ENCODE assay signal across 1 cellular context in the genomic region with DNA sequence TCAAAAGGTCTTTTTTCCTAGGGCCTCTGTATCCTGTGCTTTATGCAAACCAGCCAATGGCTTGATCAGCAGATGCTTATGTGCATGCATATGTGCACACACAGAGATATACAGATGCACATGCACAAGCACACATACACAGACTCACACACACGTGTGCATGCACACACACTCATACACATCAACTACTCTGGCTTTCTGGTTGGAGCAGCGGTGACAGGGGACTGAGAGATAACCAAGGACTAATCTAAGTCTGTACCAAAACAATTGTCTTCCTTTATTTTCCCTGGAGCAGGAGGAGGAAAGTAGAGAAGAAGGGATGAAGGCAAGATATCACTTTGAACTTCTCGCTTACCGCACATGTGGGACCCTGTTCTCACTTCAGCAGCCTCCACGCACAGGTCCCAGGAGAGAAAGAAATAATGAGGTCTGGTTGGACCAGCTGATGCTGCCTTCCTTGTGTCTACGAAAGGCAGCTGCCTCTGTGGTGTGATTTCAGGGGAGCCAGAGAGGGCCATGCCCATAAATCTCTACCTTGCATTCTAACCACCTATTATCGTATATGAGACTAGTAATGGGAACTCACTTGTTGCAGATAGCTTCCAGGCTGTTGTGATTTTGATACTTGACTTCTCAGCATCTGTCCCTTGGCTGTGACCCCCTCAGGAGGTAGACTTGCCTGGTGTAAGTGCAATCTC.
TF ChIP-seq lines count a peak whose summit lies in the region.

No MANE protein-coding gene starts in this region.

TF ChIP-seq in GM23338, 12 proteins besides CTCF, POLR2A, EP300 and RAD21:
- TF ChIP-seq, protein P1, sequence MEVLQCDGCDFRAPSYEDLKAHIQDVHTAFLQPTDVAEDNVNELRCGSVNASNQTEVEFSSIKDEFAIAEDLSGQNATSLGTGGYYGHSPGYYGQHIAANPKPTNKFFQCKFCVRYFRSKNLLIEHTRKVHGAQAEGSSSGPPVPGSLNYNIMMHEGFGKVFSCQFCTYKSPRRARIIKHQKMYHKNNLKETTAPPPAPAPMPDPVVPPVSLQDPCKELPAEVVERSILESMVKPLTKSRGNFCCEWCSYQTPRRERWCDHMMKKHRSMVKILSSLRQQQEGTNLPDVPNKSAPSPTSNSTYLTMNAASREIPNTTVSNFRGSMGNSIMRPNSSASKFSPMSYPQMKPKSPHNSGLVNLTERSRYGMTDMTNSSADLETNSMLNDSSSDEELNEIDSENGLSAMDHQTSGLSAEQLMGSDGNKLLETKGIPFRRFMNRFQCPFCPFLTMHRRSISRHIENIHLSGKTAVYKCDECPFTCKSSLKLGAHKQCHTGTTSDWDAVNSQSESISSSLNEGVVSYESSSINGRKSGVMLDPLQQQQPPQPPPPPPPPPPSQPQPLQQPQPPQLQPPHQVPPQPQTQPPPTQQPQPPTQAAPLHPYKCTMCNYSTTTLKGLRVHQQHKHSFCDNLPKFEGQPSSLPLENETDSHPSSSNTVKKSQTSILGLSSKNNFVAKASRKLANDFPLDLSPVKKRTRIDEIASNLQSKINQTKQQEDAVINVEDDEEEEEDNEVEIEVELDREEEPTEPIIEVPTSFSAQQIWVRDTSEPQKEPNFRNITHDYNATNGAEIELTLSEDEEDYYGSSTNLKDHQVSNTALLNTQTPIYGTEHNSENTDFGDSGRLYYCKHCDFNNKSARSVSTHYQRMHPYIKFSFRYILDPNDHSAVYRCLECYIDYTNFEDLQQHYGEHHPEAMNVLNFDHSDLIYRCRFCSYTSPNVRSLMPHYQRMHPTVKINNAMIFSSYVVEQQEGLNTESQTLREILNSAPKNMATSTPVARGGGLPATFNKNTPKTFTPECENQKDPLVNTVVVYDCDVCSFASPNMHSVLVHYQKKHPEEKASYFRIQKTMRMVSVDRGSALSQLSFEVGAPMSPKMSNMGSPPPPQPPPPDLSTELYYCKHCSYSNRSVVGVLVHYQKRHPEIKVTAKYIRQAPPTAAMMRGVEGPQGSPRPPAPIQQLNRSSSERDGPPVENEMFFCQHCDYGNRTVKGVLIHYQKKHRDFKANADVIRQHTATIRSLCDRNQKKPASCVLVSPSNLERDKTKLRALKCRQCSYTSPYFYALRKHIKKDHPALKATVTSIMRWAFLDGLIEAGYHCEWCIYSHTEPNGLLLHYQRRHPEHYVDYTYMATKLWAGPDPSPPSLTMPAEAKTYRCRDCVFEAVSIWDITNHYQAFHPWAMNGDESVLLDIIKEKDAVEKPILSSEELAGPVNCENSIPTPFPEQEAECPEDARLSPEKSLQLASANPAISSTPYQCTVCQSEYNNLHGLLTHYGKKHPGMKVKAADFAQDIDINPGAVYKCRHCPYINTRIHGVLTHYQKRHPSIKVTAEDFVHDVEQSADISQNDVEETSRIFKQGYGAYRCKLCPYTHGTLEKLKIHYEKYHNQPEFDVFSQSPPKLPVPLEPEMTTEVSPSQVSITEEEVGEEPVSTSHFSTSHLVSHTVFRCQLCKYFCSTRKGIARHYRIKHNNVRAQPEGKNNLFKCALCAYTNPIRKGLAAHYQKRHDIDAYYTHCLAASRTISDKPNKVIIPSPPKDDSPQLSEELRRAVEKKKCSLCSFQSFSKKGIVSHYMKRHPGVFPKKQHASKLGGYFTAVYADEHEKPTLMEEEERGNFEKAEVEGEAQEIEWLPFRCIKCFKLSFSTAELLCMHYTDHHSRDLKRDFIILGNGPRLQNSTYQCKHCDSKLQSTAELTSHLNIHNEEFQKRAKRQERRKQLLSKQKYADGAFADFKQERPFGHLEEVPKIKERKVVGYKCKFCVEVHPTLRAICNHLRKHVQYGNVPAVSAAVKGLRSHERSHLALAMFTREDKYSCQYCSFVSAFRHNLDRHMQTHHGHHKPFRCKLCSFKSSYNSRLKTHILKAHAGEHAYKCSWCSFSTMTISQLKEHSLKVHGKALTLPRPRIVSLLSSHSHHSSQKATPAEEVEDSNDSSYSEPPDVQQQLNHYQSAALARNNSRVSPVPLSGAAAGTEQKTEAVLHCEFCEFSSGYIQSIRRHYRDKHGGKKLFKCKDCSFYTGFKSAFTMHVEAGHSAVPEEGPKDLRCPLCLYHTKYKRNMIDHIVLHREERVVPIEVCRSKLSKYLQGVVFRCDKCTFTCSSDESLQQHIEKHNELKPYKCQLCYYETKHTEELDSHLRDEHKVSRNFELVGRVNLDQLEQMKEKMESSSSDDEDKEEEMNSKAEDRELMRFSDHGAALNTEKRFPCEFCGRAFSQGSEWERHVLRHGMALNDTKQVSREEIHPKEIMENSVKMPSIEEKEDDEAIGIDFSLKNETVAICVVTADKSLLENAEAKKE (CRISPR knock-in tag; IDR thresholded peaks at IDR 0.05), result no peak
- no peak for TF ChIP-seq STAT1 (IDR thresholded peaks at IDR 0.05; ENCODE audit: unreplicated experiment)
- no peak for TF ChIP-seq CREB1 (CRISPR knock-in tag; IDR thresholded peaks at IDR 0.05; ENCODE audit: low read depth)
- TF ChIP-seq, protein P2, sequence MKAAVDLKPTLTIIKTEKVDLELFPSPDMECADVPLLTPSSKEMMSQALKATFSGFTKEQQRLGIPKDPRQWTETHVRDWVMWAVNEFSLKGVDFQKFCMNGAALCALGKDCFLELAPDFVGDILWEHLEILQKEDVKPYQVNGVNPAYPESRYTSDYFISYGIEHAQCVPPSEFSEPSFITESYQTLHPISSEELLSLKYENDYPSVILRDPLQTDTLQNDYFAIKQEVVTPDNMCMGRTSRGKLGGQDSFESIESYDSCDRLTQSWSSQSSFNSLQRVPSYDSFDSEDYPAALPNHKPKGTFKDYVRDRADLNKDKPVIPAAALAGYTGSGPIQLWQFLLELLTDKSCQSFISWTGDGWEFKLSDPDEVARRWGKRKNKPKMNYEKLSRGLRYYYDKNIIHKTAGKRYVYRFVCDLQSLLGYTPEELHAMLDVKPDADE (IDR thresholded peaks at IDR 0.05), result no peak
- TF ChIP-seq ZNF331 (CRISPR knock-in tag; IDR thresholded peaks at IDR 0.05; ENCODE audit: low read depth), result no peak
- TF ChIP-seq EZH2 (IDR thresholded peaks at IDR 0.05; ENCODE audit: low read depth, unreplicated experiment), result no peak
- TF ChIP-seq JUNB (IDR thresholded peaks at IDR 0.05; ENCODE audit: unreplicated experiment), result no peak
TF ChIP-seq in GM23338: peak in this region for 0.
